17 cellular contexts compared by ENCODE assay signal in the genomic region with DNA sequence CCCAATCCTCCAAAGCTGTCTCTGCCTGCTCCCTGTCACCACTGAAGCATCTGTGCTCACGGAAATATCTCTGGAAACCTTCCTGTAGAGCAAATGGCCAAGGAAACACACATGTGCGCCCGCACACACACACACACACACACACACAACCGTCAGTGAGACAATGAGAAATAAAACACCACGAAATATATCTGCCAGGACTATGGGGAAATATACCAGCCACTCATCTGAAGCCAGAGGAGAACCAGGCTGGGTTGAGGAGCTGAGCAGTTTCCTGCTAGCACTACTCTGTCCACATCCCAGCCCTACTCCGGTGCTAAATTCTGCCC. TPM values are rescaled to one million over a fixed set of nuclear protein-coding genes. Genes with fewer than 3 reads are reported as not detected.
DNase-seq lines count a peak whose midpoint lies in the region; ATAC-seq, FAIRE-seq and TF ChIP-seq lines count a peak whose summit lies in the region.
"Had no signal": no experiment of that assay in that cellular context is flagged by ENCODE, and none has a peak within 500 bp of the region (broad histone marks: within the 10 kb centered on the region; RNA-seq: fewer than 3 reads in every experiment).

No MANE protein-coding gene starts in this region.

- H3K9ac ChIP-seq in IMR-90 (ENCODE audit: low read depth, low read length) (no peak overlapping the region), kidney (ENCODE audit: low read length in 2 of 2) (no peak overlapping the region)

- H3K27me3 ChIP-seq in IMR-90 (ENCODE audit: control insufficient read depth, insufficient read depth, low read length) (peaks cover 34% of the 10 kb centered on the region), hepatocyte (peaks cover 3% of the 10 kb centered on the region), psoas muscle (ENCODE audit: insufficient read depth in 3 of 3, low read length in 2 of 3) (peaks cover 0 to 11% (median 0%) of the 10 kb centered on the region in 3 donors), transverse colon (peaks cover 25% of the 10 kb centered on the region)
- H3K27me3 ChIP-seq: BE2C had no signal

- no peak overlapping the region for H3K23ac ChIP-seq in IMR-90 (ENCODE audit: low read depth, low read length)

- no peak overlapping the region for H4K8ac ChIP-seq in IMR-90 (ENCODE audit: low read depth in 2 of 2, low read length in 2 of 2)

- no peaks in the 10 kb centered on the region for H3K9me2 ChIP-seq in hepatocyte (replicated peaks; ENCODE audit: insufficient read depth)

- H2BK120ac ChIP-seq in IMR-90 (ENCODE audit: low read depth, low read length), result no peak overlapping the region

- H3K27ac ChIP-seq in IMR-90 (ENCODE audit: insufficient read depth, low read length), result no peak overlapping the region
- peak overlapping the region; percentile 37 for H3K27ac ChIP-seq in hepatocyte
- no peak overlapping the region for H3K27ac ChIP-seq in psoas muscle
- no peak overlapping the region for H3K27ac ChIP-seq in kidney (ENCODE audit: low read depth in 2 of 2, low read length in 2 of 2)
- no peak overlapping the region for H3K27ac ChIP-seq in transverse colon

- H2BK20ac ChIP-seq in IMR-90 (ENCODE audit: low read depth, low read length), result no peak overlapping the region

- no peak overlapping the region for H4K5ac ChIP-seq in IMR-90 (ENCODE audit: low read depth, low read length)

- no peak for FAIRE-seq in kidney (lab: Jason Lieb, UNC)
- FAIRE-seq: HTR-8/SVneo had no signal

- TF ChIP-seq RAD21 in IMR-90 (IDR thresholded peaks at IDR 0.05; ENCODE audit: low read length), result no peak

- H3K4ac ChIP-seq in IMR-90 (ENCODE audit: low read depth, low read length), result no peak overlapping the region

- no peaks in the 10 kb centered on the region for H3K4me1 ChIP-seq in IMR-90 (ENCODE audit: control insufficient read depth, insufficient read depth, low read length)
- peaks cover 35% of the 10 kb centered on the region for H3K4me1 ChIP-seq in hepatocyte (ENCODE audit: insufficient read depth)
- H3K4me1 ChIP-seq in psoas muscle, result peaks cover 4% of the 10 kb centered on the region
- no peaks in the 10 kb centered on the region for H3K4me1 ChIP-seq in kidney (ENCODE audit: control insufficient read depth in 1 of 2, insufficient read depth in 1 of 2, low read depth in 1 of 2, low read length in 2 of 2)
- no peaks in the 10 kb centered on the region for H3K4me1 ChIP-seq in transverse colon

- ATAC-seq in IMR-90 (ENCODE audit: low read depth), result no peak
- peak; percentile 87 to 96 (median 89) for ATAC-seq in psoas muscle
- ATAC-seq: PC-3 had no signal

- no peak overlapping the region for H2AK9ac ChIP-seq in IMR-90 (replicated peaks; ENCODE audit: low read depth, low read length, poor library complexity)

- no peak for DNase-seq in IMR-90
- peak; percentile 49 for DNase-seq in cerebellar cortex (ENCODE audit: low spot score)
- DNase-seq in hepatocyte (ENCODE audit: low spot score), result no peak
- peak; percentile 27 to 60 for DNase-seq in psoas muscle
- DNase-seq in HPDE6-E6E7 (ENCODE audit: extremely low spot score), result no peak
- no peak for DNase-seq in kidney
- DNase-seq in activated CD4-positive, alpha-beta T cell treated with anti-CD3 and anti-CD28 coated beads, Interleukin-2, amount 50 U/mL, for 1 hour, result no peak
- no peak for DNase-seq in transverse colon
- DNase-seq: ACHN; BE2C; CD4-positive, alpha-beta memory T cell; DND-41; GDM1; NCI-H1436 treated with DMSO at 0.1 percent for 48 hours; NCI-H345; PC-3 had no signal

- H2AFZ ChIP-seq in IMR-90 (replicated peaks; ENCODE audit: low read length, poor library complexity) (peak overlapping the region; percentile 10), hepatocyte (no peak overlapping the region)

- dilution Hi-C loops in IMR-90 (cut with HindIII; ENCODE audit: low sequenced_read_pairs, unreplicated experiment), result no loop called here

- H4K91ac ChIP-seq in IMR-90 (ENCODE audit: insufficient read depth, low read depth, low read length), result no peak overlapping the region

- H4K20me1 ChIP-seq in IMR-90 (ENCODE audit: insufficient read depth, low read length) (no peaks in the 10 kb centered on the region), hepatocyte (ENCODE audit: insufficient read depth, poor library complexity, severe bottlenecking) (no peaks in the 10 kb centered on the region)

- TF ChIP-seq EP300 in transverse colon (IDR thresholded peaks at IDR 0.05; ENCODE audit: low read depth), result no peak

- no peak for TF ChIP-seq POLR2A in IMR-90 (IDR thresholded peaks at IDR 0.05; ENCODE audit: low read depth, low read length)
- no peak for TF ChIP-seq POLR2A in transverse colon (IDR thresholded peaks at IDR 0.05)

- H3K79me2 ChIP-seq in hepatocyte, result no peaks in the 10 kb centered on the region

- H3K4me2 ChIP-seq in IMR-90 (ENCODE audit: low read depth, low read length), result no peak overlapping the region
- H3K4me2 ChIP-seq in hepatocyte, result peak overlapping the region; percentile 34

- no peak overlapping the region for H3K14ac ChIP-seq in IMR-90 (replicated peaks; ENCODE audit: low read depth, low read length)

- H3K56ac ChIP-seq in IMR-90 (ENCODE audit: extremely low read depth, insufficient read depth, low read length), result no peak overlapping the region

- POLR2A ChIA-PET in IMR-90 (lab: Charles Lee; ENCODE audit: unreplicated experiment), result no interaction called here

- no TSS peak for BruUV-seq in IMR-90 (replicated peaks; lab: Mats Ljungman, UMichigan)

- no peak for TF ChIP-seq CTCF in IMR-90 (conservative IDR thresholded peaks at IDR 0.05; ENCODE audit: low read depth, low read length)
- no peak for TF ChIP-seq CTCF in hepatocyte (IDR thresholded peaks at IDR 0.05; ENCODE audit: poor library complexity)
- no peak for TF ChIP-seq CTCF in psoas muscle (IDR thresholded peaks at IDR 0.05)
- no peak for TF ChIP-seq CTCF in kidney (IDR thresholded peaks at IDR 0.05; ENCODE audit: borderline replicate concordance, extremely low read depth, insufficient read depth)
- TF ChIP-seq CTCF in transverse colon (IDR thresholded peaks at IDR 0.05), result no peak

- H3K9me1 ChIP-seq in IMR-90 (ENCODE audit: insufficient read depth, low read length), result no peaks in the 10 kb centered on the region

- H2BK5ac ChIP-seq in IMR-90 (ENCODE audit: low read depth, low read length, poor library complexity, severe bottlenecking), result no peak overlapping the region

- no peaks in the 10 kb centered on the region for H3K79me1 ChIP-seq in IMR-90 (ENCODE audit: low read depth in 1 of 2, low read length in 2 of 2)

- H2AK5ac ChIP-seq in IMR-90 (ENCODE audit: low read depth, low read length), result no peak overlapping the region

- H3K9me3 ChIP-seq in IMR-90 (ENCODE audit: control insufficient read depth, insufficient read depth, low read length) (no peaks in the 10 kb centered on the region), hepatocyte (ENCODE audit: low read depth) (no peaks in the 10 kb centered on the region), psoas muscle (no peaks in the 10 kb centered on the region), kidney (ENCODE audit: control insufficient read depth in 1 of 2, low read length in 2 of 2) (no peaks in the 10 kb centered on the region), transverse colon (no peaks in the 10 kb centered on the region)
- H3K9me3 ChIP-seq: BE2C had no signal

- no CpG with 5 or more reads among the region's 6 CpGs for WGBS in IMR-90 (ENCODE audit: extremely low coverage in 2 of 2, insufficient read length in 1 of 2), 2 experiments
- WGBS in hepatocyte (ENCODE audit: low lambda C conversion rate, missing lambda C conversion rate), result 72% methylated on average over 6 of the region's 6 CpGs
- WGBS in psoas muscle, 3 donors, result 16 to 19% (median 17%) methylated on average over 6 of the region's 6 CpGs
- WGBS in transverse colon (ENCODE audit: low coverage in 1 of 2), 2 donors, result 44 to 56% methylated on average over 6 of the region's 6 CpGs

- CTCF ChIA-PET in IMR-90 (lab: Yijun Ruan, JAX), result interaction anchor here (0.6 to 0.9 kb wide), 2 partner anchors 9 to 247 kb away, joined by 3 to 4 read pairs; no protein-coding TSS in a partner anchor

- no peak overlapping the region for H3K4me3 ChIP-seq in IMR-90 (ENCODE audit: insufficient read depth, low read depth, low read length)
- no peak overlapping the region for H3K4me3 ChIP-seq in hepatocyte
- no peak overlapping the region for H3K4me3 ChIP-seq in psoas muscle
- no peak overlapping the region for H3K4me3 ChIP-seq in kidney (ENCODE audit: low read length in 2 of 2)
- no peak overlapping the region for H3K4me3 ChIP-seq in transverse colon

- in situ Hi-C loops in IMR-90 (cut with MboI; ENCODE audit: low sequenced_read_pairs), result no loop called here
- in situ Hi-C loops in transverse colon (cut with MboI; ENCODE audit: low pct_ligation_motif_present in 1 of 4, low pct_unique_long_range_greater_than_20kb in 1 of 4, low sequenced_read_pairs in 3 of 4), result no loop called here

- no peak overlapping the region for H2BK15ac ChIP-seq in IMR-90 (ENCODE audit: low read depth, low read length)

- H3K36me3 ChIP-seq in IMR-90 (ENCODE audit: control insufficient read depth, insufficient read depth, low read length) (no peaks in the 10 kb centered on the region), hepatocyte (replicated peaks; ENCODE audit: insufficient read depth, low read depth) (no peaks in the 10 kb centered on the region), psoas muscle (ENCODE audit: insufficient read depth in 1 of 2, low read depth in 1 of 2) (no peaks in the 10 kb centered on the region), kidney (ENCODE audit: control insufficient read depth in 1 of 2, insufficient read depth in 2 of 2, low read length in 2 of 2) (no peaks in the 10 kb centered on the region), transverse colon (no peaks in the 10 kb centered on the region)
- H3K36me3 ChIP-seq: BE2C had no signal

- intact Hi-C loops in IMR-90 (cut with micrococcal nuclease) (no loop called here), psoas muscle (cut with DNase I) (no loop called here), kidney (cut with DNase I) (no loop called here), transverse colon (cut with DNase I; ENCODE audit: low total_unique reads) (no loop called here)

- no peak overlapping the region for H3K18ac ChIP-seq in IMR-90 (ENCODE audit: low read depth, low read length)

TF ChIP-seq in IMR-90, 13 proteins besides CTCF, POLR2A, EP300 and RAD21 (continues in another document):
- no peak for TF ChIP-seq SMC3 (IDR thresholded peaks at IDR 0.05; ENCODE audit: low read depth, low read length)
- no peak for TF ChIP-seq FOS (IDR thresholded peaks at IDR 0.05; ENCODE audit: low read depth, low read length)
- no peak for TF ChIP-seq MXI1 (IDR thresholded peaks at IDR 0.05; ENCODE audit: borderline replicate concordance, low read depth, low read length)
- no peak for TF ChIP-seq NFE2L2 (IDR thresholded peaks at IDR 0.05; ENCODE audit: low read depth, low read length)

RNA-seq across cellular contexts. Expression of a gene that starts 25.1 kb away (rescaled TPM):
- total RNA-seq in IMR-90 (2012; rRNA removed), result 0.56 and 0.72 TPM in 2 replicates
- polyA plus RNA-seq in IMR-90 (2012; rRNA removed), result 1.1 and 1.2 TPM in 2 replicates
- 0.45 and 0.59 TPM in 2 replicates for polyA plus RNA-seq in IMR-90 (2012; cell fraction: cytosol; rRNA removed)
- polyA plus RNA-seq in IMR-90 (2012; cell fraction: nucleus; rRNA removed; ENCODE audit: low replicate concordance), result 3.2 and 3.3 TPM in 2 replicates
- total RNA-seq in hepatocyte, result 8.3 and 9.8 TPM in 2 replicates
- polyA plus RNA-seq in hepatocyte, result 13.1 and 16.4 TPM in 2 replicates
- 10 to 100 TPM; 20.8 to 33.6 (median 22.3) TPM for total RNA-seq in psoas muscle
- polyA plus RNA-seq in psoas muscle, result 1 to 10 TPM; 4.4 to 4.9 (median 4.7) TPM
- 27.9 TPM for total RNA-seq in kidney
- polyA plus RNA-seq in kidney (ENCODE audit: insufficient read depth, low read depth, low replicate concordance), result 2.4 TPM
- total RNA-seq in transverse colon, result 100 to 1,000 TPM in 1 of 4 donors, 10 to 100 TPM in 3; 77.4 to 140 (median 85.5) TPM

Comparison
In these comparisons a context has a peak if more than half of its experiments do, and no peak if none do; other contexts are left out.
1. DNase-seq: peak in cerebellar cortex (single experiment) and psoas muscle (2 of 2); none in IMR-90 (single experiment), hepatocyte (single experiment), HPDE6-E6E7 (single experiment), kidney (single experiment), activated CD4-positive, alpha-beta T cell treated with anti-CD3 and anti-CD28 coated beads, Interleukin-2, amount 50 U/mL, for 1 hour (single experiment) and transverse colon (single experiment).